ENCODE assay signal across 9 cellular contexts in genomic region chr7:55130079-55130476, GRCh38.
DNase-seq lines count a peak whose midpoint lies in the region; ATAC-seq and TF ChIP-seq lines count a peak whose summit lies in the region.
"Had no signal": no experiment of that assay in that cellular context is flagged by ENCODE, and none has a peak within 500 bp of the region (broad histone marks: within the 10 kb centered on the region; RNA-seq: fewer than 3 reads in every experiment).

No MANE protein-coding gene starts in this region.

- no peak overlapping the region for H2BK12ac ChIP-seq in trophoblast cell (ENCODE audit: low read length)

- no peak overlapping the region for H3K4ac ChIP-seq in trophoblast cell (ENCODE audit: low read depth, low read length)

- H3K9me3 ChIP-seq in trophoblast cell (ENCODE audit: insufficient read depth, low read depth, low read length): no peaks in the 10 kb centered on the region

- no peaks in the 10 kb centered on the region for H3K4me1 Mint-ChIP-seq in activated naive CD4-positive, alpha-beta T cell treated with anti-CD3 and anti-CD28 coated beads, Interleukin-2, amount 10 ng/mL, durations not matched to agents 7 days and 5 days

- H3K18ac ChIP-seq in trophoblast cell (ENCODE audit: low read length): no peak overlapping the region

- CTCF ChIA-PET in activated naive CD4-positive, alpha-beta T cell treated with anti-CD3 and anti-CD28 coated beads, Interleukin-2, amount 10 ng/mL, durations not matched to agents 7 days and 5 days (lab: Charles Lee): no interaction called here

- peak overlapping the region; percentile 15 for H2BK5ac ChIP-seq in trophoblast cell (ENCODE audit: low read depth, low read length, poor library complexity)

- peaks cover 15% of the 10 kb centered on the region for H3K79me1 ChIP-seq in trophoblast cell (ENCODE audit: low read length)

- no peak overlapping the region for H3K4me3 ChIP-seq in fibroblast of villous mesenchyme (ENCODE audit: low read depth, low read length)
- no peak overlapping the region for H3K4me3 ChIP-seq in trophoblast cell (ENCODE audit: low read depth, low read length)

- H3K36me3 ChIP-seq in trophoblast cell (ENCODE audit: control insufficient read depth in 1 of 2, insufficient read depth in 2 of 2, low read length in 2 of 2): no peaks in the 10 kb centered on the region

- no CpG with 5 or more reads among the region's 5 CpGs for WGBS in trophoblast cell (ENCODE audit: extremely low coverage, insufficient coverage, insufficient read length)

- no peak overlapping the region for H4K8ac ChIP-seq in trophoblast cell (ENCODE audit: low read depth, low read length)

- no peak overlapping the region for H3K4me2 ChIP-seq in trophoblast cell (ENCODE audit: low read length)

- H3K9me3 Mint-ChIP-seq in activated naive CD4-positive, alpha-beta T cell treated with anti-CD3 and anti-CD28 coated beads, Interleukin-2, amount 10 ng/mL, durations not matched to agents 7 days and 5 days: no peaks in the 10 kb centered on the region

- no peak overlapping the region for H2AFZ ChIP-seq in trophoblast cell (ENCODE audit: insufficient read depth, low read length, poor library complexity)

- TF ChIP-seq CTCF in fibroblast of villous mesenchyme (IDR thresholded peaks at IDR 0.05; ENCODE audit: insufficient read depth, low read depth, low read length): peak; percentile 3

- H3K4me3 Mint-ChIP-seq in activated naive CD4-positive, alpha-beta T cell treated with anti-CD3 and anti-CD28 coated beads, Interleukin-2, amount 10 ng/mL, durations not matched to agents 7 days and 5 days: no peak overlapping the region

- no peak overlapping the region for H3K14ac ChIP-seq in trophoblast cell (ENCODE audit: low read length)

- H3K36me3 Mint-ChIP-seq in activated naive CD4-positive, alpha-beta T cell treated with anti-CD3 and anti-CD28 coated beads, Interleukin-2, amount 10 ng/mL, durations not matched to agents 7 days and 5 days: no peaks in the 10 kb centered on the region

- H3K27me3 Mint-ChIP-seq in activated naive CD4-positive, alpha-beta T cell treated with anti-CD3 and anti-CD28 coated beads, Interleukin-2, amount 10 ng/mL, durations not matched to agents 7 days and 5 days: peaks cover 4% of the 10 kb centered on the region

- H3K4me1 ChIP-seq in trophoblast cell (ENCODE audit: control insufficient read depth in 1 of 2, insufficient read depth in 2 of 2, low read length in 2 of 2): peaks cover 32 to 37% of the 10 kb centered on the region in 2 experiments

- peak overlapping the region; percentile 14 for H2BK120ac ChIP-seq in trophoblast cell (ENCODE audit: insufficient read depth, low read length, poor library complexity)

- no peak overlapping the region for H4K91ac ChIP-seq in trophoblast cell (ENCODE audit: low read depth, low read length)

- DNase-seq in EH (ENCODE audit: low read depth) (peak; percentile 64), SHP77 (lab: John Stamatoyannopoulos, UW) (peak; percentile 48 to 56), fibroblast of villous mesenchyme (ENCODE audit: low read depth) (peak; percentile 51), trophoblast cell (peak; percentile 19 to 29), NCI-H526 treated with DMSO at 0.1 percent for 48 hours (lab: John Stamatoyannopoulos, UW) (no peak), NCI-H69 (lab: John Stamatoyannopoulos, UW) (no peak)
- DNase-seq in activated naive CD4-positive, alpha-beta T cell treated with anti-CD3 and anti-CD28 coated beads, Interleukin-2, amount 10 ng/mL, durations not matched to agents 7 days and 5 days: no peak
- DNase-seq: activated naive CD4-positive, alpha-beta T cell treated with anti-CD3 and anti-CD28 coated beads, Interleukin-2, amount 50 U/mL, for 16 hours had no signal

- no peak overlapping the region for H4K12ac ChIP-seq in trophoblast cell (ENCODE audit: low read depth, low read length)

- ATAC-seq in HG02798 (IDR thresholded peaks at IDR 0.05; ENCODE audit: poor library complexity, unreplicated experiment): no peak

- no peak overlapping the region for H3K27ac Mint-ChIP-seq in activated naive CD4-positive, alpha-beta T cell treated with anti-CD3 and anti-CD28 coated beads, Interleukin-2, amount 10 ng/mL, durations not matched to agents 7 days and 5 days

- no peak overlapping the region for H3K9ac ChIP-seq in trophoblast cell (ENCODE audit: low read length)

- H2AK5ac ChIP-seq in trophoblast cell (ENCODE audit: low read length): no peak overlapping the region

- H3K79me2 ChIP-seq in trophoblast cell (ENCODE audit: control insufficient read depth, insufficient read depth, low read length, poor library complexity): no peaks in the 10 kb centered on the region

- H3K27me3 ChIP-seq in trophoblast cell (ENCODE audit: insufficient read depth, low read length): no peaks in the 10 kb centered on the region

- H3K23ac ChIP-seq in trophoblast cell (ENCODE audit: low read length): no peak overlapping the region

- peak overlapping the region; percentile 62 for H3K27ac ChIP-seq in trophoblast cell (ENCODE audit: low read depth, low read length)

Comparison
In these comparisons a context has a peak if more than half of its experiments do, and no peak if none do; other contexts are left out.
1. DNase-seq: peak in EH (single experiment), SHP77 (2 of 2), fibroblast of villous mesenchyme (single experiment) and trophoblast cell (2 of 2); none in NCI-H526 treated with DMSO at 0.1 percent for 48 hours (single experiment), activated naive CD4-positive, alpha-beta T cell treated with anti-CD3 and anti-CD28 coated beads, Interleukin-2, amount 10 ng/mL, durations not matched to agents 7 days and 5 days (single experiment) and NCI-H69 (single experiment).